8 cellular contexts compared by ENCODE assay signal in genomic region chr16:22321340-22322001, GRCh38. TPM values are rescaled to one million over a fixed set of nuclear protein-coding genes. Genes with fewer than 3 reads are reported as not detected.
DNase-seq lines count a peak whose midpoint lies in the region; ATAC-seq lines count a peak whose summit lies in the region.

No MANE protein-coding gene starts in this region.

- intact Hi-C loops in left colon (cut with DNase I, micrococcal nuclease), result no loop called here

- DNase-seq in A172 (ENCODE audit: low spot score) (peak; percentile 58), GM19238 (ENCODE audit: insufficient read length, low spot score) (peak; percentile 60), NCI-H2227 (lab: John Stamatoyannopoulos, UW; ENCODE audit: unreplicated experiment) (peak; percentile 86), left colon (peak; percentile 42 to 79)
- DNase-seq in activated CD4-positive, CD25-positive, alpha-beta regulatory T cell treated with anti-CD3 and anti-CD28 coated beads, Interleukin-2, amount 50 U/mL, for 16 hours (ENCODE audit: low read depth, low spot score), result peak; percentile 44
- peak; percentile 68 for DNase-seq in central memory CD4-positive, alpha-beta T cell
- peak; percentile 67 for DNase-seq in stimulated activated CD4-positive, alpha-beta T cell treated with anti-CD3 and anti-CD28 coated beads, Interleukin-4, amount 100 ng/mL, for 1 hour

- ATAC-seq in left colon, result peak; percentile 83
- ATAC-seq in GM21786 (IDR thresholded peaks at IDR 0.05; ENCODE audit: unreplicated experiment), result no peak

RNA-seq across cellular contexts. Expression of gene POLR3E, which starts 24.3 kb away (rescaled TPM):
- 29.0 and 46.3 TPM in 2 replicates for total RNA-seq in A172 (2014; rRNA removed; shearing (Covaris generic))
- 10 to 100 TPM; 37.0 to 44.8 TPM for total RNA-seq in left colon

RNA-seq across cellular contexts. Expression of gene CDR2, which starts 52.9 kb away (rescaled TPM):
- total RNA-seq in A172 (2014; rRNA removed; shearing (Covaris generic)), result 34.2 and 34.6 TPM in 2 replicates
- 10 to 100 TPM; 22.2 to 27.6 TPM for total RNA-seq in left colon
